In the genomic region with DNA sequence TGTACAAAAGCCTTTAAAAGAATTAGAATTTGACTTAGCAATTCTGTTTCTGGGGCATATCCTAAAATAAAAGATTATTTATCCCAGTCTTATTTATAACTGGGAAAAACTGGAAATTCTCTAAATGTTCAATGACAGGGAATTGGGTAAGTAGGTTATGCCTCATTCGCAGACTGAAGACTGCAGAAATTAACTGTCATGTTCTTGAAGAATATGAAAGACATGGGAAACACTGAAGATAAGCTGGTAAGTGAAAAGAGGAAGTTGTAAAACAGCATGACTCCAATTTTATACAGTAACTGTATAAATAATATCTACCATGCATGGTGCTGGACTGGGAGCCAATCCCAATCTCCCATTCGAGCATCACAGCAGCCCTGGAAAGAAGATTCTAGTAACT, we compare ENCODE assay signal across 1 cellular context.
TF ChIP-seq lines count a peak whose summit lies in the region.

No MANE protein-coding gene starts in this region.

TF ChIP-seq in WTC11, 78 proteins besides CTCF, POLR2A, EP300 and RAD21:
- TF ChIP-seq SOX15 (CRISPR knock-in tag; IDR thresholded peaks at IDR 0.05), result no peak
- TF ChIP-seq, protein P1, sequence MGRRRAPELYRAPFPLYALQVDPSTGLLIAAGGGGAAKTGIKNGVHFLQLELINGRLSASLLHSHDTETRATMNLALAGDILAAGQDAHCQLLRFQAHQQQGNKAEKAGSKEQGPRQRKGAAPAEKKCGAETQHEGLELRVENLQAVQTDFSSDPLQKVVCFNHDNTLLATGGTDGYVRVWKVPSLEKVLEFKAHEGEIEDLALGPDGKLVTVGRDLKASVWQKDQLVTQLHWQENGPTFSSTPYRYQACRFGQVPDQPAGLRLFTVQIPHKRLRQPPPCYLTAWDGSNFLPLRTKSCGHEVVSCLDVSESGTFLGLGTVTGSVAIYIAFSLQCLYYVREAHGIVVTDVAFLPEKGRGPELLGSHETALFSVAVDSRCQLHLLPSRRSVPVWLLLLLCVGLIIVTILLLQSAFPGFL (CRISPR knock-in tag; IDR thresholded peaks at IDR 0.05; ENCODE audit: borderline replicate concordance), result no peak
- TF ChIP-seq, protein P2, sequence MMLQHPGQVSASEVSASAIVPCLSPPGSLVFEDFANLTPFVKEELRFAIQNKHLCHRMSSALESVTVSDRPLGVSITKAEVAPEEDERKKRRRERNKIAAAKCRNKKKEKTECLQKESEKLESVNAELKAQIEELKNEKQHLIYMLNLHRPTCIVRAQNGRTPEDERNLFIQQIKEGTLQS (CRISPR knock-in tag; conservative IDR thresholded peaks at IDR 0.05), result no peak
- no peak for TF ChIP-seq ZNF138 (CRISPR knock-in tag; conservative IDR thresholded peaks at IDR 0.05)
- TF ChIP-seq, protein P3, sequence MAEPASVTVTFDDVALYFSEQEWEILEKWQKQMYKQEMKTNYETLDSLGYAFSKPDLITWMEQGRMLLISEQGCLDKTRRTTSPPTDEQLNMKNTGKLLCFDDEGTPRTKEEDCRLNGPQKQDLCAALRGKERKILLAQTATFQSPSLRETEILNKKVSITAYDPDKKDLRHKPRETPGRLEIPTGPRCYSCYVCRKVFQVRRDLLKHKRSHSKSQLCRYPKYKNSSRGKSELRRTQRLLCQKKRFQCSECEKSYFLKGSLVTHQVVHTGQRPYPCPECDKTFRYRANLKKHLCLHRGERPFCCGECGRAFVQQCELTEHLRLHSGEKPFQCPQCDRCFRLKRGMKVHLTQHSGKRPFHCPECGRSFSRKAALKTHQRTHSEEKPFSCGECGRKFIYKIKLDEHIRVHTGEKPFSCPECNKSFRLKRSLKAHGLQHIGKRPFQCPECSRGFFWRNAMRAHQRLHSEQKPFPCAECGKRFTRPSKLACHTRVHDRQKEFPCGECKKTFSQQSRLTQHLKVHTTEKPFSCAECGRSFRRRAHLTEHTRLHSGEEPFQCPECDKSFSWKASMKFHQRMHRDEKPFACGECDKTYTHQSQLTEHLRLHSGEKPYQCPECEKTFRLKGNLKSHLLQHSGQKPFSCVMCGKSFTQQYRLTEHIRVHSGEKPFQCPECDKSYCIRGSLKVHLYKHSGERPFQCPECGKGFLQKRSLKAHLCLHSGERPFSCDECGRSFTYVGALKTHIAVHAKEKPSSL (CRISPR knock-in tag; conservative IDR thresholded peaks at IDR 0.05), result no peak
- TF ChIP-seq, protein P4, sequence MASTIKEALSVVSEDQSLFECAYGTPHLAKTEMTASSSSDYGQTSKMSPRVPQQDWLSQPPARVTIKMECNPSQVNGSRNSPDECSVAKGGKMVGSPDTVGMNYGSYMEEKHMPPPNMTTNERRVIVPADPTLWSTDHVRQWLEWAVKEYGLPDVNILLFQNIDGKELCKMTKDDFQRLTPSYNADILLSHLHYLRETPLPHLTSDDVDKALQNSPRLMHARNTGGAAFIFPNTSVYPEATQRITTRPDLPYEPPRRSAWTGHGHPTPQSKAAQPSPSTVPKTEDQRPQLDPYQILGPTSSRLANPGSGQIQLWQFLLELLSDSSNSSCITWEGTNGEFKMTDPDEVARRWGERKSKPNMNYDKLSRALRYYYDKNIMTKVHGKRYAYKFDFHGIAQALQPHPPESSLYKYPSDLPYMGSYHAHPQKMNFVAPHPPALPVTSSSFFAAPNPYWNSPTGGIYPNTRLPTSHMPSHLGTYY (CRISPR knock-in tag; IDR thresholded peaks at IDR 0.05), result no peak
- TF ChIP-seq TEAD1 (CRISPR knock-in tag; IDR thresholded peaks at IDR 0.05), result no peak
- TF ChIP-seq ZNF423 (CRISPR knock-in tag; IDR thresholded peaks at IDR 0.05), result no peak
- no peak for TF ChIP-seq NR1H2 (CRISPR knock-in tag; IDR thresholded peaks at IDR 0.05)
- no peak for TF ChIP-seq EMX1 (CRISPR knock-in tag; IDR thresholded peaks at IDR 0.05)
- TF ChIP-seq, protein P5, sequence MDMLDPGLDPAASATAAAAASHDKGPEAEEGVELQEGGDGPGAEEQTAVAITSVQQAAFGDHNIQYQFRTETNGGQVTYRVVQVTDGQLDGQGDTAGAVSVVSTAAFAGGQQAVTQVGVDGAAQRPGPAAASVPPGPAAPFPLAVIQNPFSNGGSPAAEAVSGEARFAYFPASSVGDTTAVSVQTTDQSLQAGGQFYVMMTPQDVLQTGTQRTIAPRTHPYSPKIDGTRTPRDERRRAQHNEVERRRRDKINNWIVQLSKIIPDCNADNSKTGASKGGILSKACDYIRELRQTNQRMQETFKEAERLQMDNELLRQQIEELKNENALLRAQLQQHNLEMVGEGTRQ (CRISPR knock-in tag; IDR thresholded peaks at IDR 0.05), result no peak
- TF ChIP-seq, protein P6, sequence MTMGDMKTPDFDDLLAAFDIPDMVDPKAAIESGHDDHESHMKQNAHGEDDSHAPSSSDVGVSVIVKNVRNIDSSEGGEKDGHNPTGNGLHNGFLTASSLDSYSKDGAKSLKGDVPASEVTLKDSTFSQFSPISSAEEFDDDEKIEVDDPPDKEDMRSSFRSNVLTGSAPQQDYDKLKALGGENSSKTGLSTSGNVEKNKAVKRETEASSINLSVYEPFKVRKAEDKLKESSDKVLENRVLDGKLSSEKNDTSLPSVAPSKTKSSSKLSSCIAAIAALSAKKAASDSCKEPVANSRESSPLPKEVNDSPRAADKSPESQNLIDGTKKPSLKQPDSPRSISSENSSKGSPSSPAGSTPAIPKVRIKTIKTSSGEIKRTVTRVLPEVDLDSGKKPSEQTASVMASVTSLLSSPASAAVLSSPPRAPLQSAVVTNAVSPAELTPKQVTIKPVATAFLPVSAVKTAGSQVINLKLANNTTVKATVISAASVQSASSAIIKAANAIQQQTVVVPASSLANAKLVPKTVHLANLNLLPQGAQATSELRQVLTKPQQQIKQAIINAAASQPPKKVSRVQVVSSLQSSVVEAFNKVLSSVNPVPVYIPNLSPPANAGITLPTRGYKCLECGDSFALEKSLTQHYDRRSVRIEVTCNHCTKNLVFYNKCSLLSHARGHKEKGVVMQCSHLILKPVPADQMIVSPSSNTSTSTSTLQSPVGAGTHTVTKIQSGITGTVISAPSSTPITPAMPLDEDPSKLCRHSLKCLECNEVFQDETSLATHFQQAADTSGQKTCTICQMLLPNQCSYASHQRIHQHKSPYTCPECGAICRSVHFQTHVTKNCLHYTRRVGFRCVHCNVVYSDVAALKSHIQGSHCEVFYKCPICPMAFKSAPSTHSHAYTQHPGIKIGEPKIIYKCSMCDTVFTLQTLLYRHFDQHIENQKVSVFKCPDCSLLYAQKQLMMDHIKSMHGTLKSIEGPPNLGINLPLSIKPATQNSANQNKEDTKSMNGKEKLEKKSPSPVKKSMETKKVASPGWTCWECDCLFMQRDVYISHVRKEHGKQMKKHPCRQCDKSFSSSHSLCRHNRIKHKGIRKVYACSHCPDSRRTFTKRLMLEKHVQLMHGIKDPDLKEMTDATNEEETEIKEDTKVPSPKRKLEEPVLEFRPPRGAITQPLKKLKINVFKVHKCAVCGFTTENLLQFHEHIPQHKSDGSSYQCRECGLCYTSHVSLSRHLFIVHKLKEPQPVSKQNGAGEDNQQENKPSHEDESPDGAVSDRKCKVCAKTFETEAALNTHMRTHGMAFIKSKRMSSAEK (CRISPR knock-in tag; IDR thresholded peaks at IDR 0.05; ENCODE audit: borderline replicate concordance), result no peak
- TF ChIP-seq, protein P7, sequence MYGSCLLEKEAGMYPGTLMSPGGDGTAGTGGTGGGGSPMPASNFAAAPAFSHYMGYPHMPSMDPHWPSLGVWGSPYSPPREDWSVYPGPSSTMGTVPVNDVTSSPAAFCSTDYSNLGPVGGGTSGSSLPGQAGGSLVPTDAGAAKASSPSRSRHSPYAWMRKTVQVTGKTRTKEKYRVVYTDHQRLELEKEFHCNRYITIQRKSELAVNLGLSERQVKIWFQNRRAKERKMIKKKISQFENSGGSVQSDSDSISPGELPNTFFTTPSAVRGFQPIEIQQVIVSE (CRISPR knock-in tag; IDR thresholded peaks at IDR 0.05; ENCODE audit: borderline replicate concordance), result no peak
TF ChIP-seq in WTC11: peak in this region for 0.
